Comparison of ENCODE assay signal across 7 cellular contexts in genomic region chr2:168136392-168136977, GRCh38.
DNase-seq lines count a peak whose midpoint lies in the region; ATAC-seq and TF ChIP-seq lines count a peak whose summit lies in the region.

No MANE protein-coding gene starts in this region.

- H3K27ac ChIP-seq in breast epithelium (no peak overlapping the region), lower lobe of right lung (no peak overlapping the region)

- in situ Hi-C loops in G401 (cut with HindIII; ENCODE audit: low sequenced_read_pairs): no loop called here

- peak; percentile 84 for ATAC-seq in GM21723 (IDR thresholded peaks at IDR 0.05; ENCODE audit: unreplicated experiment)
- ATAC-seq in lower lobe of right lung: peak; percentile 53 to 63

- H3K9me3 ChIP-seq in breast epithelium: no peaks in the 10 kb centered on the region
- no peaks in the 10 kb centered on the region for H3K9me3 ChIP-seq in lower lobe of right lung

- H3K4me1 ChIP-seq in breast epithelium: no peaks in the 10 kb centered on the region
- no peaks in the 10 kb centered on the region for H3K4me1 ChIP-seq in lower lobe of right lung

- TF ChIP-seq CTCF in breast epithelium (IDR thresholded peaks at IDR 0.05) (peak; percentile 50 to 69 (median 51)), lower lobe of right lung (IDR thresholded peaks at IDR 0.05) (peak; percentile 51)

- H3K4me3 ChIP-seq in breast epithelium: no peak overlapping the region
- H3K4me3 ChIP-seq in lower lobe of right lung: no peak overlapping the region

- intact Hi-C loops in breast epithelium (cut with DNase I; ENCODE audit: low total_unique reads): no loop called here
- intact Hi-C loops in lower lobe of right lung (cut with DNase I): no loop called here

- no peak for TF ChIP-seq POLR2A in breast epithelium (IDR thresholded peaks at IDR 0.05)

- H3K36me3 ChIP-seq in breast epithelium: no peaks in the 10 kb centered on the region
- H3K36me3 ChIP-seq in lower lobe of right lung: no peaks in the 10 kb centered on the region

- no peaks in the 10 kb centered on the region for H3K27me3 ChIP-seq in breast epithelium
- H3K27me3 ChIP-seq in lower lobe of right lung (ENCODE audit: low read depth): no peaks in the 10 kb centered on the region

- DNase-seq in G401 (ENCODE audit: low spot score) (peak; percentile 33), NCI-H1694 treated with DMSO at 0.1 percent for 48 hours (lab: John Stamatoyannopoulos, UW) (peak; percentile 28), breast epithelium (ENCODE audit: low spot score in 2 of 2) (no peak), lower lobe of right lung (no peak), NCI-H1048 (lab: John Stamatoyannopoulos, UW) (no peak), nucleus accumbens (lab: John Stamatoyannopoulos, UW) (no peak)

Comparison
In these comparisons a context has a peak if more than half of its experiments do, and no peak if none do; other contexts are left out.
1. DNase-seq: peak in G401 (single experiment) and NCI-H1694 treated with DMSO at 0.1 percent for 48 hours (single experiment); none in breast epithelium (0 of 2), lower lobe of right lung (single experiment), NCI-H1048 (single experiment) and nucleus accumbens (0 of 56).